In genomic region chr11:2400069-2400760, GRCh38 we compare ENCODE assay signal across 1 cellular context.
TF ChIP-seq lines count a peak whose summit lies in the region.

Gene TSSC4 (plus strand): TSS chr11:2400750. CDS start chr11:2402634, 1,884 bp downstream.

TF ChIP-seq in GM12878, 131 proteins besides CTCF, POLR2A, EP300 and RAD21 (continued from another document and continues in another):
- no peak for TF ChIP-seq SKIL (IDR thresholded peaks at IDR 0.05; ENCODE audit: low read depth, poor library complexity, severe bottlenecking)
- no peak; the same call in none of the 2 replicates for TF ChIP-seq ZNF687 (IDR thresholded peaks at IDR 0.05)
- TF ChIP-seq KDM1A (IDR thresholded peaks at IDR 0.05; ENCODE audit: borderline replicate concordance): no peak
- peak; percentile 79 for TF ChIP-seq TBL1XR1 (IDR thresholded peaks at IDR 0.05; ENCODE audit: low read depth, low read length)
- TF ChIP-seq MEF2A (IDR thresholded peaks at IDR 0.05; ENCODE audit: insufficient read depth, low read depth, low read length): peak; percentile 25; the same call in 1 of the 2 replicates
- no peak for TF ChIP-seq ZZZ3 (IDR thresholded peaks at IDR 0.05; ENCODE audit: control insufficient read depth, insufficient read length, low read depth)
- no peak for TF ChIP-seq RELA (IDR thresholded peaks at IDR 0.05; ENCODE audit: borderline replicate concordance, partially characterized antibody)
- TF ChIP-seq E2F8 (IDR thresholded peaks at IDR 0.05; ENCODE audit: low read depth, partially characterized antibody): peak; percentile 94
- no peak for TF ChIP-seq BMI1 (IDR thresholded peaks at IDR 0.05; ENCODE audit: borderline replicate concordance)
- TF ChIP-seq NR2F1 (conservative IDR thresholded peaks at IDR 0.05): peak; percentile 59; the same call in 1 of the 2 replicates
- peak; percentile 98 for TF ChIP-seq POLR2AphosphoS2 (IDR thresholded peaks at IDR 0.05; ENCODE audit: low read depth, low read length)
- no peak for TF ChIP-seq TCF7 (IDR thresholded peaks at IDR 0.05; ENCODE audit: borderline replicate concordance)
- TF ChIP-seq IKZF1 (conservative IDR thresholded peaks at IDR 0.05): peak; percentile 100
- TF ChIP-seq, protein P1, sequence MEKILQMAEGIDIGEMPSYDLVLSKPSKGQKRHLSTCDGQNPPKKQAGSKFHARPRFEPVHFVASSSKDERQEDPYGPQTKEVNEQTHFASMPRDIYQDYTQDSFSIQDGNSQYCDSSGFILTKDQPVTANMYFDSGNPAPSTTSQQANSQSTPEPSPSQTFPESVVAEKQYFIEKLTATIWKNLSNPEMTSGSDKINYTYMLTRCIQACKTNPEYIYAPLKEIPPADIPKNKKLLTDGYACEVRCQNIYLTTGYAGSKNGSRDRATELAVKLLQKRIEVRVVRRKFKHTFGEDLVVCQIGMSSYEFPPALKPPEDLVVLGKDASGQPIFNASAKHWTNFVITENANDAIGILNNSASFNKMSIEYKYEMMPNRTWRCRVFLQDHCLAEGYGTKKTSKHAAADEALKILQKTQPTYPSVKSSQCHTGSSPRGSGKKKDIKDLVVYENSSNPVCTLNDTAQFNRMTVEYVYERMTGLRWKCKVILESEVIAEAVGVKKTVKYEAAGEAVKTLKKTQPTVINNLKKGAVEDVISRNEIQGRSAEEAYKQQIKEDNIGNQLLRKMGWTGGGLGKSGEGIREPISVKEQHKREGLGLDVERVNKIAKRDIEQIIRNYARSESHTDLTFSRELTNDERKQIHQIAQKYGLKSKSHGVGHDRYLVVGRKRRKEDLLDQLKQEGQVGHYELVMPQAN (conservative IDR thresholded peaks at IDR 0.05): peak; percentile 73
- no peak for TF ChIP-seq REST (IDR thresholded peaks at IDR 0.05; ENCODE audit: low read depth, low read length)
- TF ChIP-seq ASH2L (IDR thresholded peaks at IDR 0.05; ENCODE audit: borderline replicate concordance, low read depth): no peak
- peak; percentile 46; the same call in 1 of the 2 replicates for TF ChIP-seq MTA3 (IDR thresholded peaks at IDR 0.05; ENCODE audit: borderline replicate concordance, low read length)
- no peak for TF ChIP-seq HDAC6 (IDR thresholded peaks at IDR 0.05; ENCODE audit: unreplicated experiment)
- TF ChIP-seq STAT1 (conservative IDR thresholded peaks at IDR 0.05): peak; percentile 69
- peak; percentile 64 for TF ChIP-seq NR2C1 (IDR thresholded peaks at IDR 0.05)
- TF ChIP-seq ZNF207 (IDR thresholded peaks at IDR 0.05; ENCODE audit: borderline replicate concordance): peak; percentile 93; the same call in 1 of the 2 replicates
- TF ChIP-seq RCOR1 (conservative IDR thresholded peaks at IDR 0.05; ENCODE audit: low read depth, low read length): 0 out of 2 replicates have a peak, but pooled peaks have one; percentile 66
- no peak; the same call in 1 of the 2 replicates for TF ChIP-seq YY1 (IDR thresholded peaks at IDR 0.05; ENCODE audit: low read depth, low read length)
- peak; percentile 90 for TF ChIP-seq SMAD5 (IDR thresholded peaks at IDR 0.05; ENCODE audit: low read depth)
- TF ChIP-seq, protein P2, sequence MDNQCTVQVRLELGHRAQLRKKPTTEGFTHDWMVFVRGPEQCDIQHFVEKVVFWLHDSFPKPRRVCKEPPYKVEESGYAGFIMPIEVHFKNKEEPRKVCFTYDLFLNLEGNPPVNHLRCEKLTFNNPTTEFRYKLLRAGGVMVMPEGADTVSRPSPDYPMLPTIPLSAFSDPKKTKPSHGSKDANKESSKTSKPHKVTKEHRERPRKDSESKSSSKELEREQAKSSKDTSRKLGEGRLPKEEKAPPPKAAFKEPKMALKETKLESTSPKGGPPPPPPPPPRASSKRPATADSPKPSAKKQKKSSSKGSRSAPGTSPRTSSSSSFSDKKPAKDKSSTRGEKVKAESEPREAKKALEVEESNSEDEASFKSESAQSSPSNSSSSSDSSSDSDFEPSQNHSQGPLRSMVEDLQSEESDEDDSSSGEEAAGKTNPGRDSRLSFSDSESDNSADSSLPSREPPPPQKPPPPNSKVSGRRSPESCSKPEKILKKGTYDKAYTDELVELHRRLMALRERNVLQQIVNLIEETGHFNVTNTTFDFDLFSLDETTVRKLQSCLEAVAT (IDR thresholded peaks at IDR 0.05): peak; percentile 59; the same call in 1 of the 2 replicates
- TF ChIP-seq ESRRA (IDR thresholded peaks at IDR 0.05; ENCODE audit: low read length): no peak
- TF ChIP-seq, protein P3, sequence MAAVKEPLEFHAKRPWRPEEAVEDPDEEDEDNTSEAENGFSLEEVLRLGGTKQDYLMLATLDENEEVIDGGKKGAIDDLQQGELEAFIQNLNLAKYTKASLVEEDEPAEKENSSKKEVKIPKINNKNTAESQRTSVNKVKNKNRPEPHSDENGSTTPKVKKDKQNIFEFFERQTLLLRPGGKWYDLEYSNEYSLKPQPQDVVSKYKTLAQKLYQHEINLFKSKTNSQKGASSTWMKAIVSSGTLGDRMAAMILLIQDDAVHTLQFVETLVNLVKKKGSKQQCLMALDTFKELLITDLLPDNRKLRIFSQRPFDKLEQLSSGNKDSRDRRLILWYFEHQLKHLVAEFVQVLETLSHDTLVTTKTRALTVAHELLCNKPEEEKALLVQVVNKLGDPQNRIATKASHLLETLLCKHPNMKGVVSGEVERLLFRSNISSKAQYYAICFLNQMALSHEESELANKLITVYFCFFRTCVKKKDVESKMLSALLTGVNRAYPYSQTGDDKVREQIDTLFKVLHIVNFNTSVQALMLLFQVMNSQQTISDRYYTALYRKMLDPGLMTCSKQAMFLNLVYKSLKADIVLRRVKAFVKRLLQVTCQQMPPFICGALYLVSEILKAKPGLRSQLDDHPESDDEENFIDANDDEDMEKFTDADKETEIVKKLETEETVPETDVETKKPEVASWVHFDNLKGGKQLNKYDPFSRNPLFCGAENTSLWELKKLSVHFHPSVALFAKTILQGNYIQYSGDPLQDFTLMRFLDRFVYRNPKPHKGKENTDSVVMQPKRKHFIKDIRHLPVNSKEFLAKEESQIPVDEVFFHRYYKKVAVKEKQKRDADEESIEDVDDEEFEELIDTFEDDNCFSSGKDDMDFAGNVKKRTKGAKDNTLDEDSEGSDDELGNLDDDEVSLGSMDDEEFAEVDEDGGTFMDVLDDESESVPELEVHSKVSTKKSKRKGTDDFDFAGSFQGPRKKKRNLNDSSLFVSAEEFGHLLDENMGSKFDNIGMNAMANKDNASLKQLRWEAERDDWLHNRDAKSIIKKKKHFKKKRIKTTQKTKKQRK (IDR thresholded peaks at IDR 0.05; ENCODE audit: low read depth, low read length): no peak
- TF ChIP-seq PML (IDR thresholded peaks at IDR 0.05; ENCODE audit: low read length): peak; percentile 79; the same call in 1 of the 2 replicates
- TF ChIP-seq, protein P4, sequence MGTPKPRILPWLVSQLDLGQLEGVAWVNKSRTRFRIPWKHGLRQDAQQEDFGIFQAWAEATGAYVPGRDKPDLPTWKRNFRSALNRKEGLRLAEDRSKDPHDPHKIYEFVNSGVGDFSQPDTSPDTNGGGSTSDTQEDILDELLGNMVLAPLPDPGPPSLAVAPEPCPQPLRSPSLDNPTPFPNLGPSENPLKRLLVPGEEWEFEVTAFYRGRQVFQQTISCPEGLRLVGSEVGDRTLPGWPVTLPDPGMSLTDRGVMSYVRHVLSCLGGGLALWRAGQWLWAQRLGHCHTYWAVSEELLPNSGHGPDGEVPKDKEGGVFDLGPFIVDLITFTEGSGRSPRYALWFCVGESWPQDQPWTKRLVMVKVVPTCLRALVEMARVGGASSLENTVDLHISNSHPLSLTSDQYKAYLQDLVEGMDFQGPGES (IDR thresholded peaks at IDR 0.05): peak; percentile 23; the same call in 1 of the 2 replicates
- TF ChIP-seq, protein P5, sequence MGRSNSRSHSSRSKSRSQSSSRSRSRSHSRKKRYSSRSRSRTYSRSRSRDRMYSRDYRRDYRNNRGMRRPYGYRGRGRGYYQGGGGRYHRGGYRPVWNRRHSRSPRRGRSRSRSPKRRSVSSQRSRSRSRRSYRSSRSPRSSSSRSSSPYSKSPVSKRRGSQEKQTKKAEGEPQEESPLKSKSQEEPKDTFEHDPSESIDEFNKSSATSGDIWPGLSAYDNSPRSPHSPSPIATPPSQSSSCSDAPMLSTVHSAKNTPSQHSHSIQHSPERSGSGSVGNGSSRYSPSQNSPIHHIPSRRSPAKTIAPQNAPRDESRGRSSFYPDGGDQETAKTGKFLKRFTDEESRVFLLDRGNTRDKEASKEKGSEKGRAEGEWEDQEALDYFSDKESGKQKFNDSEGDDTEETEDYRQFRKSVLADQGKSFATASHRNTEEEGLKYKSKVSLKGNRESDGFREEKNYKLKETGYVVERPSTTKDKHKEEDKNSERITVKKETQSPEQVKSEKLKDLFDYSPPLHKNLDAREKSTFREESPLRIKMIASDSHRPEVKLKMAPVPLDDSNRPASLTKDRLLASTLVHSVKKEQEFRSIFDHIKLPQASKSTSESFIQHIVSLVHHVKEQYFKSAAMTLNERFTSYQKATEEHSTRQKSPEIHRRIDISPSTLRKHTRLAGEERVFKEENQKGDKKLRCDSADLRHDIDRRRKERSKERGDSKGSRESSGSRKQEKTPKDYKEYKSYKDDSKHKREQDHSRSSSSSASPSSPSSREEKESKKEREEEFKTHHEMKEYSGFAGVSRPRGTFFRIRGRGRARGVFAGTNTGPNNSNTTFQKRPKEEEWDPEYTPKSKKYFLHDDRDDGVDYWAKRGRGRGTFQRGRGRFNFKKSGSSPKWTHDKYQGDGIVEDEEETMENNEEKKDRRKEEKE (IDR thresholded peaks at IDR 0.05): no peak
